ENCODE assay signal across 7 cellular contexts in genomic region chr15:73240864-73241499, GRCh38.
A peak's percentile ranks its signal among the peaks of the same experiment; 100 is the strongest.
DNase-seq lines count a peak whose midpoint lies in the region; ATAC-seq, FAIRE-seq and TF ChIP-seq lines count a peak whose summit lies in the region.

No MANE protein-coding gene starts in this region.

- intact Hi-C loops in K562 (cut with micrococcal nuclease): loop anchor here (1.0 to 10.0 kb wide), 3 partner anchors 32 to 464 kb away; partner anchors contain the start of gene ADPGK

- no peaks in the 10 kb centered on the region for H3K4me1 ChIP-seq in K562 (replicated peaks in 1 of 2; ENCODE audit: control insufficient read depth in 2 of 2, insufficient read depth in 2 of 2, low read length in 2 of 2)
- H3K4me1 ChIP-seq in iPS DF 6.9 (ENCODE audit: control insufficient read depth, insufficient read depth, low read length): no peaks in the 10 kb centered on the region

- no peak for TF ChIP-seq POLR2A in K562 (conservative IDR thresholded peaks at IDR 0.05)

- peak; percentile 66 to 80 for TF ChIP-seq RAD21 in K562 (CRISPR knock-in tag; conservative IDR thresholded peaks at IDR 0.05 in 1 of 2, IDR thresholded peaks at IDR 0.05 in 1 of 2)

- H3K4me2 ChIP-seq in K562 (ENCODE audit: insufficient read depth, low read length): no peak overlapping the region

- DNase-seq in NCI-H1048 (lab: John Stamatoyannopoulos, UW) (peak; percentile 28), K562 (ENCODE audit: extremely low read depth in 1 of 4, low spot score in 3 of 4) (peak; percentile 61 to 75 (median 62)), iPS DF 6.9 (ENCODE audit: low read depth, low spot score) (peak; percentile 58)
- peak; percentile 69 for DNase-seq in stimulated activated CD4-positive, alpha-beta T cell treated with anti-CD3 and anti-CD28 coated beads, Interleukin-12 subunit alpha, Interleukin-12 subunit beta, amount 100 ng/mL, for 4 hours

- no peaks in the 10 kb centered on the region for H3K79me2 ChIP-seq in K562 (ENCODE audit: control insufficient read depth, insufficient read depth, low read length)

- H3K4me3 ChIP-seq in K562 (no peak overlapping the region), iPS DF 6.9 (ENCODE audit: low read length) (no peak overlapping the region)

- BruUV-seq in K562 (replicated peaks; lab: Mats Ljungman, UMichigan): no TSS peak

- peak; percentile 75 for ATAC-seq in K562
- no peak for ATAC-seq in GM18873 (IDR thresholded peaks at IDR 0.05; ENCODE audit: low FRiP score, unreplicated experiment)

- POLR2A ChIA-PET in K562 (lab: Yijun Ruan, JAX): interaction anchor here (1.0 kb wide), 1 partner anchor 8 kb away, joined by 3 read pairs; no protein-coding TSS in a partner anchor

- 0% methylated on average over 4 of the region's 4 CpGs for WGBS in K562 (ENCODE audit: insufficient coverage, low coverage, missing lambda C conversion rate)
- WGBS in iPS DF 6.9 (ENCODE audit: insufficient coverage, insufficient read length): no CpG with 5 or more reads among the region's 4 CpGs

- TF ChIP-seq EP300 in K562 (IDR thresholded peaks at IDR 0.05; ENCODE audit: low read length): no peak

- no peaks in the 10 kb centered on the region for H3K9me1 ChIP-seq in K562 (ENCODE audit: control insufficient read depth, insufficient read depth, low read length)

- H3K9ac ChIP-seq in K562 (ENCODE audit: insufficient read depth in 1 of 2, low read depth in 2 of 2, low read length in 2 of 2): no peak overlapping the region

- no peak overlapping the region for H2AFZ ChIP-seq in K562 (ENCODE audit: low read depth, low read length)

- TF ChIP-seq CTCF in GM12874 (IDR thresholded peaks at IDR 0.05; ENCODE audit: insufficient read depth, low read depth, low read length): peak; percentile 66
- TF ChIP-seq CTCF in K562 (IDR thresholded peaks at IDR 0.05 in 2 of 3, conservative IDR thresholded peaks at IDR 0.05 in 1 of 3; ENCODE audit: insufficient read depth in 2 of 3, low read depth in 1 of 3, low read length in 3 of 3): peak; percentile 74 to 90 (median 77)

- in situ Hi-C loops in K562 (cut with MboI): no loop called here

- CTCF ChIA-PET in K562 (lab: Yijun Ruan, JAX; ENCODE audit: low intra/inter-chr PET ratio): interaction anchor here (0.8 to 3.0 kb wide), 4 partner anchors 32 to 464 kb away, joined by 3 to 22 read pairs (median 4); no protein-coding TSS in a partner anchor

- peak; percentile 75 for FAIRE-seq in TTC549 (lab: Jason Lieb, UNC)
- peak; percentile 75 for FAIRE-seq in K562 (lab: Jason Lieb, UNC)

- no peaks in the 10 kb centered on the region for H4K20me1 ChIP-seq in K562 (replicated peaks; ENCODE audit: control insufficient read depth, insufficient read depth, low read length)

- H3K9me3 ChIP-seq in K562 (replicated peaks; ENCODE audit: control insufficient read depth, insufficient read depth, low read depth, low read length): no peaks in the 10 kb centered on the region
- H3K9me3 ChIP-seq in iPS DF 6.9 (ENCODE audit: control insufficient read depth, insufficient read depth, low read length): no peaks in the 10 kb centered on the region

- H3K27me3 ChIP-seq in K562 (ENCODE audit: control insufficient read depth in 2 of 2, insufficient read depth in 2 of 2, low read length in 2 of 2): 0 out of 5 replicates have a peak, but pooled peaks cover 0 to 4% of the 10 kb centered on the region in 2 experiments
- H3K27me3 ChIP-seq in iPS DF 6.9 (ENCODE audit: control insufficient read depth, insufficient read depth, low read length): no peaks in the 10 kb centered on the region

- no peak overlapping the region for H3K27ac ChIP-seq in K562 (ENCODE audit: extremely low read depth, low read depth, low read length)
- H3K27ac ChIP-seq in iPS DF 6.9 (ENCODE audit: low read length): no peak overlapping the region

- H3K36me3 ChIP-seq in K562 (ENCODE audit: control insufficient read depth, insufficient read depth, low read length) (no peaks in the 10 kb centered on the region), iPS DF 6.9 (ENCODE audit: control insufficient read depth, insufficient read depth, low read length) (0 out of 2 replicates have a peak, but pooled peaks cover 3% of the 10 kb centered on the region)

TF ChIP-seq in K562, 482 proteins besides CTCF, POLR2A, EP300 and RAD21:
- TF ChIP-seq SMC3 (conservative IDR thresholded peaks at IDR 0.05; ENCODE audit: insufficient read depth, low read depth, low read length): peak; percentile 73
- TF ChIP-seq EP400 (IDR thresholded peaks at IDR 0.05): no peak
- no peak for TF ChIP-seq CEBPB (tag; IDR thresholded peaks at IDR 0.05)
- TF ChIP-seq DEAF1 (CRISPR knock-in tag; IDR thresholded peaks at IDR 0.05): 0 out of 2 replicates have a peak, but pooled peaks have one; percentile 39
- no peak for TF ChIP-seq GABPA (tag; conservative IDR thresholded peaks at IDR 0.05; ENCODE audit: low read depth)
- TF ChIP-seq BACH1 (tag; IDR thresholded peaks at IDR 0.05): no peak
- no peak for TF ChIP-seq ILF3 (IDR thresholded peaks at IDR 0.05; ENCODE audit: borderline replicate concordance)
- peak; percentile 74 for TF ChIP-seq SPI1 (IDR thresholded peaks at IDR 0.05; ENCODE audit: borderline replicate concordance, low read depth, low read length)
- no peak for TF ChIP-seq STAG1 (CRISPR knock-in tag; IDR thresholded peaks at IDR 0.05; ENCODE audit: borderline replicate concordance)
- TF ChIP-seq CTCFL (IDR thresholded peaks at IDR 0.05; ENCODE audit: borderline replicate concordance, insufficient read depth, low read depth, low read length, poor library complexity, severe bottlenecking): no peak
- no peak for TF ChIP-seq JUND (IDR thresholded peaks at IDR 0.05; ENCODE audit: borderline replicate concordance, low read depth, low read length)
- TF ChIP-seq JUND (tag; IDR thresholded peaks at IDR 0.05; ENCODE audit: borderline replicate concordance, low read depth, low read length): no peak
- peak; percentile 56; the same call in 1 of the 2 replicates for TF ChIP-seq ELF1 (tag; IDR thresholded peaks at IDR 0.05)
- no peak for TF ChIP-seq ZNF445 (CRISPR knock-in tag; IDR thresholded peaks at IDR 0.05; ENCODE audit: low read depth)
- peak; percentile 40; the same call in 1 of the 2 replicates for TF ChIP-seq KLF16 (IDR thresholded peaks at IDR 0.05)
